Comparison of ENCODE assay signal across 8 cellular contexts in genomic region chr12:121802843-121803698, GRCh38. TPM values are rescaled to one million over a fixed set of nuclear protein-coding genes. Genes with fewer than 3 reads are reported as not detected.
DNase-seq lines count a peak whose midpoint lies in the region; ATAC-seq and TF ChIP-seq lines count a peak whose summit lies in the region.

No MANE protein-coding gene starts in this region.

- peak; percentile 47 for ATAC-seq in foreskin keratinocyte

- H3K27ac ChIP-seq in SJSA1 (peak overlapping the region; percentile 99), foreskin keratinocyte (peak overlapping the region; percentile 95), stomach smooth muscle (ENCODE audit: low read length) (peak overlapping the region; percentile 100)

- H3K36me3 Mint-ChIP-seq in neural crest cell (ENCODE audit: low read depth): peaks cover 10% of the 10 kb centered on the region

- peaks cover 18% of the 10 kb centered on the region for H3K4me1 ChIP-seq in HAP-1
- peaks cover 57% of the 10 kb centered on the region for H3K4me1 ChIP-seq in SJSA1 (replicated peaks)
- peaks cover 29% of the 10 kb centered on the region for H3K4me1 ChIP-seq in foreskin keratinocyte
- peaks cover 52% of the 10 kb centered on the region for H3K4me1 ChIP-seq in stomach smooth muscle (ENCODE audit: control insufficient read depth, insufficient read depth, low read length)

- H3K4me1 Mint-ChIP-seq in neural crest cell: peaks cover 56% of the 10 kb centered on the region

- H3K9me3 Mint-ChIP-seq in neural crest cell: no peaks in the 10 kb centered on the region

- H3K4me3 Mint-ChIP-seq in neural crest cell: peak overlapping the region; percentile 93

- H3K27me3 Mint-ChIP-seq in neural crest cell (ENCODE audit: low read depth): peaks cover 24% of the 10 kb centered on the region

- H3K27me3 ChIP-seq in HAP-1 (ENCODE audit: low read depth): no peaks in the 10 kb centered on the region
- no peaks in the 10 kb centered on the region for H3K27me3 ChIP-seq in SJSA1 (replicated peaks)
- H3K27me3 ChIP-seq in foreskin keratinocyte: no peaks in the 10 kb centered on the region
- H3K27me3 ChIP-seq in stomach smooth muscle (ENCODE audit: control insufficient read depth in 1 of 2, insufficient read depth in 2 of 2, low read length in 2 of 2): no peaks in the 10 kb centered on the region

- in situ Hi-C loops in HAP-1 (cut with MboI; ENCODE audit: low sequenced_read_pairs): no loop called here

- H3K4me3 ChIP-seq in HAP-1 (peak overlapping the region; percentile 66), SJSA1 (peak overlapping the region; percentile 53), stomach smooth muscle (ENCODE audit: low read length in 2 of 2) (peak overlapping the region; percentile 82 to 87)

- TF ChIP-seq CTCF in foreskin keratinocyte (conservative IDR thresholded peaks at IDR 0.05) (peak; percentile 26), neural crest cell (conservative IDR thresholded peaks at IDR 0.05) (no peak)

- DNase-seq in EL: peak; percentile 96
- peak; percentile 91 to 96 for DNase-seq in HAP-1 (ENCODE audit: low spot score in 2 of 2)
- peak; percentile 96 for DNase-seq in NAMALWA (ENCODE audit: low spot score)
- DNase-seq in SJSA1 (ENCODE audit: low read depth in 1 of 2, low spot score in 2 of 2): peak; percentile 86 to 98
- DNase-seq in activated naive CD4-positive, alpha-beta T cell treated with Interleukin-2 at 50 U/mL for 16 hours: peak; percentile 88
- DNase-seq in foreskin keratinocyte: peak; percentile 87 to 93
- peak; percentile 87 for DNase-seq in neural crest cell (ENCODE audit: low read depth, low spot score)

- H3K9me3 ChIP-seq in HAP-1 (no peaks in the 10 kb centered on the region), SJSA1 (replicated peaks) (no peaks in the 10 kb centered on the region), stomach smooth muscle (ENCODE audit: control insufficient read depth in 2 of 2, low read length in 2 of 2) (no peaks in the 10 kb centered on the region)

- peak overlapping the region; percentile 99 for H3K27ac Mint-ChIP-seq in neural crest cell (ENCODE audit: unreplicated experiment)

- H3K9ac ChIP-seq in stomach smooth muscle (ENCODE audit: low read length in 2 of 2): peak overlapping the region; percentile 98 to 99

- H3K36me3 ChIP-seq in HAP-1 (replicated peaks): peaks cover 26% of the 10 kb centered on the region
- H3K36me3 ChIP-seq in SJSA1: peaks cover 37% of the 10 kb centered on the region
- H3K36me3 ChIP-seq in stomach smooth muscle (ENCODE audit: control insufficient read depth in 2 of 2, insufficient read depth in 2 of 2, low read length in 2 of 2): peaks cover 0 to 6% of the 10 kb centered on the region in 2 donors

RNA-seq across cellular contexts. Expression of gene SETD1B, which starts 0.7 kb away (rescaled TPM):
- 1.3 and 1.7 TPM in 2 replicates for total RNA-seq in SJSA1 (2014; rRNA removed; shearing (Covaris generic))
- 5.5 and 6.1 TPM in 2 replicates for total RNA-seq in foreskin keratinocyte
- polyA plus RNA-seq in foreskin keratinocyte: 2.2 and 2.6 TPM in 2 replicates
- total RNA-seq in neural crest cell: 25.6 and 25.9 TPM in 2 replicates

RNA-seq across cellular contexts. Expression of gene RHOF, which starts 9.6 kb away (rescaled TPM):
- total RNA-seq in SJSA1 (2014; rRNA removed; shearing (Covaris generic)): 1.6 and 4.0 TPM in 2 replicates
- total RNA-seq in foreskin keratinocyte: 5.0 and 5.5 TPM in 2 replicates
- polyA plus RNA-seq in foreskin keratinocyte: 4.8 and 6.0 TPM in 2 replicates
- 23.8 and 25.5 TPM in 2 replicates for total RNA-seq in neural crest cell

RNA-seq across cellular contexts. Expression of gene HPD, which starts 55.6 kb away (rescaled TPM):
- total RNA-seq in SJSA1 (2014; rRNA removed; shearing (Covaris generic)): 0.11 TPM in 1 of 2 replicates, not detected in the other
- not detected in 2 replicates for total RNA-seq in foreskin keratinocyte
- polyA plus RNA-seq in foreskin keratinocyte: not detected in 2 replicates
- total RNA-seq in neural crest cell: 0.21 TPM in 1 of 2 replicates, not detected in the other

Comparison
In these comparisons a context has a peak if more than half of its experiments do, and no peak if none do; other contexts are left out.
1. Peak in every context shown above with its lines: DNase-seq, ATAC-seq, H3K4me3 ChIP-seq and H3K27ac ChIP-seq.